In genomic region chr3:170717410-170718402, GRCh38 we compare ENCODE assay signal across 15 cellular contexts.
DNase-seq lines count a peak whose midpoint lies in the region; ATAC-seq and TF ChIP-seq lines count a peak whose summit lies in the region.
"Had no signal": no experiment of that assay in that cellular context is flagged by ENCODE, and none has a peak within 500 bp of the region (broad histone marks: within the 10 kb centered on the region; RNA-seq: fewer than 3 reads in every experiment).

No MANE protein-coding gene starts in this region.

- in situ Hi-C loops in astrocyte of the cerebellum (cut with HindIII; ENCODE audit: low sequenced_read_pairs): no loop called here

- intact Hi-C loops in Right ventricle myocardium superior (cut with DNase I): no loop called here
- intact Hi-C loops in heart left ventricle (cut with DNase I): no loop called here
- intact Hi-C loops in left ventricle myocardium superior (cut with micrococcal nuclease): no loop called here

- H3K27ac ChIP-seq in heart left ventricle: no peak overlapping the region
- H3K27ac ChIP-seq: hepatocyte had no signal

- WGBS in heart left ventricle, 4 donors: 71 to 75% (median 71%) methylated on average over 6 of the region's 6 CpGs

- peaks cover 0 to 9% (median 0%) of the 10 kb centered on the region in 12 donors for H3K9me3 ChIP-seq in heart left ventricle

- TF ChIP-seq CTCF in heart left ventricle (IDR thresholded peaks at IDR 0.05) (no peak), astrocyte of the cerebellum (IDR thresholded peaks at IDR 0.05; ENCODE audit: low read depth, low read length, missing control alignments) (no peak)

- H3K4me3 ChIP-seq in heart left ventricle: no peak overlapping the region
- H3K4me3 ChIP-seq in astrocyte of the cerebellum (ENCODE audit: low read depth, low read length): no peak overlapping the region
- H3K4me3 ChIP-seq: hepatocyte had no signal

- H3K4me1 ChIP-seq in heart left ventricle: no peaks in the 10 kb centered on the region

- DNase-seq in Right ventricle myocardium superior: peak; percentile 65
- DNase-seq in heart left ventricle: no peak
- DNase-seq in astrocyte of the cerebellum (ENCODE audit: low read depth): peak; percentile 18
- DNase-seq in left ventricle myocardium superior: peak; percentile 41
- DNase-seq in cerebellum (ENCODE audit: low spot score): no peak
- DNase-seq in left lobe of liver (ENCODE audit: low spot score): no peak
- DNase-seq: activated gamma-delta T cell; COR-L47; natural killer cell; NCI-H345; stimulated activated CD4-positive, alpha-beta T cell treated with anti-CD3 and anti-CD28 coated beads, Interleukin-4, amount 100 ng/mL, for 4 hours had no signal

- no peaks in the 10 kb centered on the region for H3K27me3 ChIP-seq in heart left ventricle
- H3K27me3 ChIP-seq: hepatocyte had no signal

- ATAC-seq in Right ventricle myocardium superior (ENCODE audit: poor library complexity) (no peak), heart left ventricle (no peak), left ventricle myocardium superior (no peak), HG03097 (IDR thresholded peaks at IDR 0.05; ENCODE audit: low FRiP score, unreplicated experiment) (no peak), left lobe of liver (no peak), HG03139 (IDR thresholded peaks at IDR 0.05; ENCODE audit: unreplicated experiment) (no peak)
- ATAC-seq: natural killer cell, WTC11 had no signal

- no peak for TF ChIP-seq POLR2A in heart left ventricle (IDR thresholded peaks at IDR 0.05)

- no peaks in the 10 kb centered on the region for H3K36me3 ChIP-seq in heart left ventricle

Comparison
In these comparisons a context has a peak if more than half of its experiments do, and no peak if none do; other contexts are left out.
1. DNase-seq: peak in Right ventricle myocardium superior (single experiment), astrocyte of the cerebellum (single experiment) and left ventricle myocardium superior (single experiment); none in heart left ventricle (0 of 5), cerebellum (single experiment) and left lobe of liver (single experiment).